9 cellular contexts compared by ENCODE assay signal in genomic region chr14:37594238-37594915, GRCh38. TPM values are rescaled to one million over a fixed set of nuclear protein-coding genes. Genes with fewer than 3 reads are reported as not detected.
A peak's percentile ranks its signal among the peaks of the same experiment; 100 is the strongest.
DNase-seq lines count a peak whose midpoint lies in the region; ATAC-seq lines count a peak whose summit lies in the region.
"Had no signal": no experiment of that assay in that cellular context is flagged by ENCODE, and none has a peak within 500 bp of the region (broad histone marks: within the 10 kb centered on the region; RNA-seq: fewer than 3 reads in every experiment).

No MANE protein-coding gene starts in this region.

- H3K4me3 ChIP-seq in SJCRH30 = peak overlapping the region; percentile 62
- peak overlapping the region; percentile 34 for H3K4me3 ChIP-seq in thymus (ENCODE audit: low read length)

- no peak overlapping the region for H3K27ac ChIP-seq in SJCRH30
- no peak overlapping the region for H3K27ac ChIP-seq in thymus (ENCODE audit: low read depth)
- H3K27ac ChIP-seq: neutrophil had no signal

- 3% methylated on average over 52 of the region's 54 CpGs for WGBS in thymus

- DNase-seq in stimulated activated CD4-positive, alpha-beta T cell treated with anti-CD3 and anti-CD28 coated beads, Interleukin-12 subunit alpha, Interleukin-12 subunit beta, amount 100 ng/mL, for 48 hours (ENCODE audit: low read depth in 2 of 3, low spot score in 1 of 3) = peak in 2 of 3 donors; percentile 23 to 43
- no peak for DNase-seq in stimulated activated CD4-positive, alpha-beta T cell treated with anti-CD3 and anti-CD28 coated beads, Interleukin-12 subunit alpha, Interleukin-12 subunit beta, amount 100 ng/mL, for 4 hours
- DNase-seq in NCI-H1105 treated with DMSO at 0.1 percent for 48 hours (lab: John Stamatoyannopoulos, UW) (peak; percentile 91), SJCRH30 (peak; percentile 69 to 91), dermis blood vessel endothelial cell (peak; percentile 89), medulla oblongata (ENCODE audit: extremely low spot score) (peak; percentile 78)

- H3K36me3 ChIP-seq in SJCRH30 (no peaks in the 10 kb centered on the region), thymus (ENCODE audit: control insufficient read depth, insufficient read depth) (no peaks in the 10 kb centered on the region)
- H3K36me3 ChIP-seq: neutrophil had no signal

- H3K27me3 ChIP-seq in SJCRH30 (no peaks in the 10 kb centered on the region), thymus (ENCODE audit: control insufficient read depth, insufficient read depth) (peaks cover 84% of the 10 kb centered on the region)

- H3K4me1 ChIP-seq in SJCRH30 = no peaks in the 10 kb centered on the region
- no peaks in the 10 kb centered on the region for H3K4me1 ChIP-seq in thymus (ENCODE audit: control insufficient read depth, insufficient read depth, low read length)

- H3K9me3 ChIP-seq in SJCRH30 (replicated peaks) (no peaks in the 10 kb centered on the region), thymus (ENCODE audit: control insufficient read depth) (peaks cover 10% of the 10 kb centered on the region)

- ATAC-seq in GM19397 (IDR thresholded peaks at IDR 0.05; ENCODE audit: unreplicated experiment) = no peak

RNA-seq across cellular contexts. Expression of gene FOXA1, which starts 0.7 kb away (rescaled TPM):
- total RNA-seq in SJCRH30 (2014; rRNA removed; shearing (Covaris generic)) = 1.5 and 2.5 TPM in 2 replicates
- total RNA-seq in dermis blood vessel endothelial cell = not detected in 2 replicates
- polyA plus RNA-seq in thymus = 0.11 TPM

RNA-seq across cellular contexts. Expression of gene TTC6, which starts 1.1 kb away (rescaled TPM):
- 0.06 and 0.08 TPM in 2 replicates for total RNA-seq in SJCRH30 (2014; rRNA removed; shearing (Covaris generic))
- not detected in 2 replicates for total RNA-seq in dermis blood vessel endothelial cell
- 0.16 TPM for polyA plus RNA-seq in thymus
